1 cellular context compared by ENCODE assay signal in genomic region chr2:121191191-121192170, GRCh38.
TF ChIP-seq lines count a peak whose summit lies in the region.

No MANE protein-coding gene starts in this region.

TF ChIP-seq in K562, 482 proteins besides CTCF, POLR2A, EP300 and RAD21 (continued from another document):
- TF ChIP-seq ZMIZ1 (IDR thresholded peaks at IDR 0.05; ENCODE audit: low read depth in 2 of 2, low read length in 2 of 2), result no peak
- no peak for TF ChIP-seq ID3 (CRISPR knock-in tag; IDR thresholded peaks at IDR 0.05)
- no peak for TF ChIP-seq ID3 (tag; IDR thresholded peaks at IDR 0.05)
- TF ChIP-seq PKNOX1 (IDR thresholded peaks at IDR 0.05), result 0 out of 2 replicates have a peak, but pooled peaks have one; percentile 15
- peak; percentile 52 for TF ChIP-seq TFE3 (CRISPR knock-in tag; IDR thresholded peaks at IDR 0.05)
- TF ChIP-seq USF2 (CRISPR knock-in tag; IDR thresholded peaks at IDR 0.05), result 0 out of 2 replicates have a peak, but pooled peaks have one; percentile 2
- TF ChIP-seq ZFP1 (CRISPR knock-in tag; IDR thresholded peaks at IDR 0.05), result no peak
- no peak for TF ChIP-seq ELK1 (CRISPR knock-in tag; IDR thresholded peaks at IDR 0.05)
- TF ChIP-seq CLOCK (CRISPR knock-in tag; IDR thresholded peaks at IDR 0.05; ENCODE audit: borderline replicate concordance), result no peak
- no peak for TF ChIP-seq ZNF140 (CRISPR knock-in tag; IDR thresholded peaks at IDR 0.05)
- TF ChIP-seq ZHX1 (conservative IDR thresholded peaks at IDR 0.05; ENCODE audit: low read length), result no peak
- no peak for TF ChIP-seq ZKSCAN8 (CRISPR knock-in tag; IDR thresholded peaks at IDR 0.05)
- no peak for TF ChIP-seq ZNF184 (CRISPR knock-in tag; IDR thresholded peaks at IDR 0.05)
